ENCODE assay signal across 10 cellular contexts in genomic region chr17:38732376-38733314, GRCh38. TPM values are rescaled to one million over a fixed set of nuclear protein-coding genes. Genes with fewer than 3 reads are reported as not detected.
DNase-seq lines count a peak whose midpoint lies in the region; TF ChIP-seq lines count a peak whose summit lies in the region.
"Had no signal": no experiment of that assay in that cellular context is flagged by ENCODE, and none has a peak within 500 bp of the region (broad histone marks: within the 10 kb centered on the region; RNA-seq: fewer than 3 reads in every experiment).

No MANE protein-coding gene starts in this region.

- no peak overlapping the region for H3K4me3 Mint-ChIP-seq in osteocyte (ENCODE audit: unreplicated experiment)

- intact Hi-C loops in esophagus muscularis mucosa (cut with DNase I): loop anchor here (5.0 to 10.0 kb wide), 2 partner anchors 40 to 62 kb away; partner anchors contain the start of gene PIP4K2B

- no peaks in the 10 kb centered on the region for H3K9me3 Mint-ChIP-seq in osteocyte (ENCODE audit: unreplicated experiment)

- peaks cover 52 to 70% (median 64%) of the 10 kb centered on the region in 4 donors for H3K4me1 ChIP-seq in esophagus muscularis mucosa

- no peak for TF ChIP-seq POLR2A in esophagus muscularis mucosa (IDR thresholded peaks at IDR 0.05; ENCODE audit: low read depth)

- TF ChIP-seq CTCF in esophagus muscularis mucosa (IDR thresholded peaks at IDR 0.05) (no peak), osteocyte (IDR thresholded peaks at IDR 0.05) (no peak), GM13976 (IDR thresholded peaks at IDR 0.05; ENCODE audit: borderline replicate concordance, control extremely low read depth, extremely low read depth, insufficient read depth, missing control alignments) (no peak)

- H3K4me1 Mint-ChIP-seq in osteocyte (ENCODE audit: unreplicated experiment): peaks cover 32% of the 10 kb centered on the region

- WGBS in esophagus muscularis mucosa: 71% methylated on average over 9 of the region's 9 CpGs

- no peaks in the 10 kb centered on the region for H3K27me3 Mint-ChIP-seq in osteocyte (ENCODE audit: unreplicated experiment)

- H3K4me3 ChIP-seq in SK-N-MC (no peak overlapping the region), esophagus muscularis mucosa (no peak overlapping the region)

- H3K36me3 ChIP-seq in SK-N-MC (ENCODE audit: insufficient read depth, low read length): peaks cover 25% of the 10 kb centered on the region
- H3K36me3 ChIP-seq in esophagus muscularis mucosa: peaks cover 10 to 59% (median 39%) of the 10 kb centered on the region in 4 donors

- H3K27me3 ChIP-seq in esophagus muscularis mucosa: no peaks in the 10 kb centered on the region

- no peaks in the 10 kb centered on the region for H3K9me3 ChIP-seq in SK-N-MC (ENCODE audit: low read depth, low read length)
- no peaks in the 10 kb centered on the region for H3K9me3 ChIP-seq in esophagus muscularis mucosa

- TF ChIP-seq EP300 in esophagus muscularis mucosa (IDR thresholded peaks at IDR 0.05): no peak

- in situ Hi-C loops in Caki2 (cut with HindIII; ENCODE audit: low pct_unique_long_range_greater_than_20kb, low sequenced_read_pairs) (no loop called here), GM13976 (cut with MboI; ENCODE audit: low sequenced_read_pairs, unreplicated experiment) (no loop called here)

- H3K36me3 Mint-ChIP-seq in osteocyte (ENCODE audit: unreplicated experiment): peaks cover 8% of the 10 kb centered on the region

- no peak overlapping the region for H3K9ac ChIP-seq in SK-N-MC (ENCODE audit: insufficient read length)

- peak overlapping the region; percentile 88 for H3K27ac Mint-ChIP-seq in osteocyte (ENCODE audit: unreplicated experiment)

- peak; percentile 34 for DNase-seq in Caki2 (ENCODE audit: low read depth)
- no peak for DNase-seq in SK-N-MC (ENCODE audit: low read depth, low spot score)
- DNase-seq in esophagus muscularis mucosa (ENCODE audit: extremely low spot score): no peak
- DNase-seq in osteocyte (ENCODE audit: extremely low spot score, unreplicated experiment): no peak
- DNase-seq in GM13976 (ENCODE audit: low spot score): no peak
- DNase-seq in GF-D8 (lab: John Stamatoyannopoulos, UW): no peak
- no peak for DNase-seq in inferior parietal cortex (ENCODE audit: extremely low spot score)
- DNase-seq in activated CD4-positive, alpha-beta T cell treated with anti-CD3 and anti-CD28 coated beads, Interleukin-2, amount 50 U/mL, for 1 hour: no peak
- DNase-seq: effector memory CD4-positive, alpha-beta T cell; stimulated activated CD4-positive, alpha-beta T cell treated with anti-CD3 and anti-CD28 coated beads, Interleukin-12 subunit alpha, Interleukin-12 subunit beta, amount 100 ng/mL, for 4 hours had no signal

- peak overlapping the region; percentile 66 for H3K27ac ChIP-seq in SK-N-MC
- peak overlapping the region; percentile 87 to 92 (median 88) for H3K27ac ChIP-seq in esophagus muscularis mucosa (replicated peaks in 1 of 4)

RNA-seq across cellular contexts. Expression of gene CISD3, which starts 2.5 kb away (rescaled TPM):
- 13.0 and 23.0 TPM in 2 replicates for total RNA-seq in Caki2 (2014; rRNA removed; shearing (Covaris generic); ENCODE audit: low replicate concordance)
- total RNA-seq in esophagus muscularis mucosa (10 to 100 TPM; 10.1 to 18.5 (median 18.0) TPM), osteocyte (15.0 and 16.7 TPM in 2 replicates)

RNA-seq across cellular contexts. Expression of gene PCGF2, which starts 15.5 kb away (rescaled TPM):
- 0.88 and 7.0 TPM in 2 replicates for total RNA-seq in Caki2 (2014; rRNA removed; shearing (Covaris generic); ENCODE audit: low replicate concordance)
- total RNA-seq in esophagus muscularis mucosa: 10 to 100 TPM; 10.3 to 15.7 (median 12.4) TPM
- total RNA-seq in osteocyte: 66.1 and 66.9 TPM in 2 replicates

RNA-seq across cellular contexts. Expression of gene PSMB3, which starts 19.9 kb away (rescaled TPM):
- total RNA-seq in Caki2 (2014; rRNA removed; shearing (Covaris generic); ENCODE audit: low replicate concordance): 364 and 410 TPM in 2 replicates
- 100 to 1,000 TPM; 122 to 158 (median 137) TPM for total RNA-seq in esophagus muscularis mucosa
- 144 TPM in 2 replicates for total RNA-seq in osteocyte

RNA-seq across cellular contexts. Expression of gene MLLT6, which starts 27.6 kb away (rescaled TPM):
- total RNA-seq in Caki2 (2014; rRNA removed; shearing (Covaris generic); ENCODE audit: low replicate concordance): 22.8 and 27.9 TPM in 2 replicates
- total RNA-seq in esophagus muscularis mucosa (10 to 100 TPM; 62.7 to 83.6 (median 73.0) TPM), osteocyte (96.1 and 107 TPM in 2 replicates)

RNA-seq across cellular contexts. Expression of gene EPOP, which starts 57.9 kb away (rescaled TPM):
- total RNA-seq in Caki2 (2014; rRNA removed; shearing (Covaris generic); ENCODE audit: low replicate concordance): 14.1 and 20.4 TPM in 2 replicates
- 1 to 10 TPM in 3 of 4 donors, under 1 TPM in 1; 0.42 to 7.3 (median 2.7) TPM for total RNA-seq in esophagus muscularis mucosa
- total RNA-seq in osteocyte: 1.0 TPM in 2 replicates
